ENCODE assay signal across 14 cellular contexts in genomic region chr1:56200921-56201320, GRCh38.
"Had no signal": no experiment of that assay in that cellular context is flagged by ENCODE, and none has a peak within 500 bp of the region (broad histone marks: within the 10 kb centered on the region; RNA-seq: fewer than 3 reads in every experiment).

No MANE protein-coding gene starts in this region.

- H3K36me3 Mint-ChIP-seq: activated naive CD8-positive, alpha-beta T cell; naive thymus-derived CD4-positive, alpha-beta T cell had no signal

- H3K4me3 ChIP-seq: cardiac muscle cell, dorsolateral prefrontal cortex, heart left ventricle, left lung, sigmoid colon, thyroid gland had no signal

- H3K4me3 Mint-ChIP-seq: activated naive CD8-positive, alpha-beta T cell; naive thymus-derived CD4-positive, alpha-beta T cell; T-helper 1 cell treated with Interleukin-12 subunit alpha and Interleukin-12 subunit beta and Interleukin-4 antibody, amounts not matched to agents 30 μg/mL and 1 μg/mL, for 36 hours had no signal

- H3K9me3 Mint-ChIP-seq: T-helper 1 cell treated with Interleukin-12 subunit alpha and Interleukin-12 subunit beta and Interleukin-4 antibody, amounts not matched to agents 30 μg/mL and 1 μg/mL, for 36 hours had no signal

- H3K27ac ChIP-seq: cardiac muscle cell, dorsolateral prefrontal cortex, heart left ventricle, left lung, sigmoid colon, WERI-Rb-1 had no signal

- H3K27me3 Mint-ChIP-seq: activated naive CD8-positive, alpha-beta T cell had no signal

- H3K36me3 ChIP-seq: cardiac muscle cell, heart left ventricle, left lung, sigmoid colon, thyroid gland, WERI-Rb-1 had no signal

- H3K27me3 ChIP-seq: cardiac muscle cell, dorsolateral prefrontal cortex, heart left ventricle, left lung, sigmoid colon, thyroid gland had no signal

- H3K4me1 ChIP-seq: left lung had no signal

- ATAC-seq: left lung; naive thymus-derived CD4-positive, alpha-beta T cell had no signal

- H3K9me3 ChIP-seq: left lung, sigmoid colon, thyroid gland had no signal

- DNase-seq: activated CD4-positive, alpha-beta T cell treated with anti-CD3 and anti-CD28 coated beads, Interleukin-2, amount 50 U/mL, for 48 hours; activated T-cell treated with anti-CD3 and anti-CD28 coated beads for 4 hours; dorsolateral prefrontal cortex; heart left ventricle; kidney; naive thymus-derived CD4-positive, alpha-beta T cell; sigmoid colon; stimulated activated naive CD4-positive, alpha-beta T cell; thyroid gland had no signal

- H3K27ac Mint-ChIP-seq: activated naive CD8-positive, alpha-beta T cell; naive thymus-derived CD4-positive, alpha-beta T cell; T-helper 1 cell treated with Interleukin-12 subunit alpha and Interleukin-12 subunit beta and Interleukin-4 antibody, amounts not matched to agents 30 μg/mL and 1 μg/mL, for 36 hours had no signal

- H3K4me1 Mint-ChIP-seq: naive thymus-derived CD4-positive, alpha-beta T cell had no signal
